ENCODE assay signal across 7 cellular contexts in genomic region chr12:71756054-71756675, GRCh38. TPM values are rescaled to one million over a fixed set of nuclear protein-coding genes. Genes with fewer than 3 reads are reported as not detected.
A peak's percentile ranks its signal among the peaks of the same experiment; 100 is the strongest.
DNase-seq lines count a peak whose midpoint lies in the region; ATAC-seq, FAIRE-seq and TF ChIP-seq lines count a peak whose summit lies in the region.

No MANE protein-coding gene starts in this region.

- H3K27ac ChIP-seq in HUES64 (ENCODE audit: low read depth, low read length) (no peak overlapping the region), ascending aorta (peak overlapping the region; percentile 97 to 98), keratinocyte (ENCODE audit: control insufficient read depth, insufficient read depth, low read length) (peak overlapping the region; percentile 98), subcutaneous abdominal adipose tissue (ENCODE audit: low read depth, low read length) (peak overlapping the region; percentile 91)

- 88% methylated on average over 5 of the region's 5 CpGs for WGBS in HUES64

- H3K27me3 ChIP-seq in HUES64 (ENCODE audit: insufficient read depth, low read length) = no peaks in the 10 kb centered on the region
- no peaks in the 10 kb centered on the region for H3K27me3 ChIP-seq in ascending aorta
- H3K27me3 ChIP-seq in keratinocyte (ENCODE audit: control insufficient read depth, extremely low read depth, insufficient read depth, low read length) = no peaks in the 10 kb centered on the region
- no peaks in the 10 kb centered on the region for H3K27me3 ChIP-seq in subcutaneous abdominal adipose tissue (ENCODE audit: control insufficient read depth in 5 of 5, insufficient read depth in 4 of 5, low read length in 5 of 5)

- DNase-seq in ascending aorta (ENCODE audit: low spot score in 2 of 2) (no peak), keratinocyte (ENCODE audit: low read depth, low spot score) (no peak), omental fat pad (ENCODE audit: low spot score) (no peak), ureter (ENCODE audit: low spot score) (no peak), OCI-M1 (lab: John Stamatoyannopoulos, UW) (no peak)

- H2AFZ ChIP-seq in keratinocyte (ENCODE audit: control insufficient read depth, low read length) = no peak overlapping the region

- no peak for TF ChIP-seq CTCF in ascending aorta (IDR thresholded peaks at IDR 0.05)
- no peak for TF ChIP-seq CTCF in keratinocyte (optimal IDR thresholded peaks at IDR 0.05 in 1 of 3, IDR thresholded peaks at IDR 0.05 in 1 of 3, conservative IDR thresholded peaks at IDR 0.05 in 1 of 3; ENCODE audit: extremely low read depth in 1 of 3, insufficient read depth in 2 of 3, low read length in 3 of 3)
- TF ChIP-seq CTCF in omental fat pad (IDR thresholded peaks at IDR 0.05) = no peak

- H3K4me2 ChIP-seq in keratinocyte (ENCODE audit: control insufficient read depth, extremely low read depth, insufficient read depth, low read depth, low read length) = peak overlapping the region; percentile 80

- no peaks in the 10 kb centered on the region for H4K20me1 ChIP-seq in keratinocyte (ENCODE audit: control insufficient read depth, extremely low read depth, insufficient read depth, low read length)

- H3K79me2 ChIP-seq in keratinocyte (ENCODE audit: control insufficient read depth, insufficient read depth, low read length) = peaks cover 62% of the 10 kb centered on the region

- H3K9me3 ChIP-seq in HUES64 (ENCODE audit: insufficient read depth, low read depth, low read length) (no peaks in the 10 kb centered on the region), ascending aorta (peaks cover 0 to 23% of the 10 kb centered on the region in 2 donors), keratinocyte (ENCODE audit: control insufficient read depth, low read depth, low read length) (peaks cover 11% of the 10 kb centered on the region), subcutaneous abdominal adipose tissue (ENCODE audit: control insufficient read depth in 5 of 5, low read length in 5 of 5) (peaks cover 0 to 26% (median 18%) of the 10 kb centered on the region in 5 donors)

- no peak for FAIRE-seq in keratinocyte (lab: Jason Lieb, UNC)

- peaks cover 9% of the 10 kb centered on the region for H3K36me3 ChIP-seq in HUES64 (ENCODE audit: insufficient read depth, low read length)
- H3K36me3 ChIP-seq in ascending aorta = peaks cover 0 to 33% of the 10 kb centered on the region in 2 donors
- peaks cover 2 to 19% of the 10 kb centered on the region in 2 experiments for H3K36me3 ChIP-seq in keratinocyte (ENCODE audit: control insufficient read depth in 2 of 2, extremely low read depth in 1 of 2, insufficient read depth in 2 of 2, low read length in 2 of 2)
- H3K36me3 ChIP-seq in subcutaneous abdominal adipose tissue (ENCODE audit: control insufficient read depth in 5 of 5, insufficient read depth in 5 of 5, low read length in 5 of 5) = peaks cover 3 to 15% (median 5%) of the 10 kb centered on the region in 5 donors

- no peak for ATAC-seq in omental fat pad (ENCODE audit: low FRiP score)

- peak overlapping the region; percentile 83 for H3K9ac ChIP-seq in HUES64 (ENCODE audit: low read depth, low read length)
- peak overlapping the region; percentile 98 for H3K9ac ChIP-seq in keratinocyte (ENCODE audit: control insufficient read depth, extremely low read depth, insufficient read depth, low read length)
- H3K9ac ChIP-seq in subcutaneous abdominal adipose tissue (ENCODE audit: low read length in 5 of 5) = peak overlapping the region; percentile 7 to 98 (median 96)

- dilution Hi-C loops in keratinocyte (cut with MboI; ENCODE audit: extremely low pct_ligation_motif_present, low sequenced_read_pairs) = no loop called here

- H3K9me1 ChIP-seq in keratinocyte (ENCODE audit: control insufficient read depth, extremely low read depth, insufficient read depth, low read length) = no peaks in the 10 kb centered on the region

- peak overlapping the region; percentile 94 for H3K4me3 ChIP-seq in HUES64 (ENCODE audit: low read length)
- peak overlapping the region; percentile 91 to 96 for H3K4me3 ChIP-seq in ascending aorta
- peak overlapping the region; percentile 84 to 97 (median 96) for H3K4me3 ChIP-seq in keratinocyte (ENCODE audit: control insufficient read depth in 2 of 3, extremely low read depth in 1 of 3, insufficient read depth in 2 of 3, low read depth in 1 of 3, low read length in 3 of 3)
- H3K4me3 ChIP-seq in subcutaneous abdominal adipose tissue (ENCODE audit: low read depth in 1 of 5, low read length in 5 of 5) = peak overlapping the region; percentile 86 to 96 (median 94)

- H3K4me1 ChIP-seq in HUES64 (ENCODE audit: insufficient read depth, low read length) (no peaks in the 10 kb centered on the region), ascending aorta (peaks cover 4 to 12% of the 10 kb centered on the region in 2 donors), keratinocyte (ENCODE audit: control insufficient read depth, extremely low read depth, insufficient read depth, low read length) (peaks cover 15% of the 10 kb centered on the region), subcutaneous abdominal adipose tissue (ENCODE audit: control insufficient read depth in 5 of 5, insufficient read depth in 5 of 5, low read length in 5 of 5) (peaks cover 3 to 24% (median 19%) of the 10 kb centered on the region in 5 donors)

- intact Hi-C loops in ascending aorta (cut with DNase I) = loop anchor here (10.0 kb wide), 2 partner anchors 761 to 1511 kb away; partner anchors contain the start of gene CNOT2

RNA-seq across cellular contexts. Expression of gene RAB21, which starts 1.5 kb away (rescaled TPM):
- polyA plus RNA-seq in HUES64 (2013, experiment 1 of 2) = 23.3 TPM
- polyA plus RNA-seq in HUES64 (2013, experiment 2 of 2) = 29.1 TPM
- total RNA-seq in ascending aorta = 6.5 TPM
- polyA plus RNA-seq in keratinocyte = 11.7 to 21.9 TPM (median 19.5 TPM) in 3 replicates
- polyA plus RNA-seq in keratinocyte (2011; ENCODE audit: low read depth) = 390 TPM
- polyA plus RNA-seq in keratinocyte (2011; cell fraction: cytosol; rRNA removed) = 17.5 and 31.8 TPM in 2 replicates
- polyA plus RNA-seq in keratinocyte (2011; cell fraction: nucleus; rRNA removed) = 16.1 and 23.6 TPM in 2 replicates
- 42.1 and 77.3 TPM in 2 replicates for polyA plus RNA-seq in keratinocyte (2012; ENCODE audit: low replicate concordance)
- polyA minus RNA-seq in keratinocyte = 2.8 to 16.8 TPM (median 7.3 TPM) in 3 replicates
- 9.6 TPM for polyA minus RNA-seq in keratinocyte (2011; cell fraction: cytosol; rRNA and poly(A)+ RNA removed)
- polyA minus RNA-seq in keratinocyte (2011; cell fraction: nucleus; rRNA and poly(A)+ RNA removed) = 2.7 and 7.8 TPM in 2 replicates
- 10 to 100 TPM; 12.9 to 49.5 (median 33.1) TPM for total RNA-seq in omental fat pad
- 82.8 TPM for total RNA-seq in ureter
